Comparison of ENCODE assay signal across 19 cellular contexts in genomic region chr12:109554761-109555160, GRCh38. TPM values are rescaled to one million over a fixed set of nuclear protein-coding genes. Genes with fewer than 3 reads are reported as not detected.
A peak's percentile ranks its signal among the peaks of the same experiment; 100 is the strongest.
DNase-seq lines count a peak whose midpoint lies in the region; ATAC-seq, FAIRE-seq and TF ChIP-seq lines count a peak whose summit lies in the region.
"Had no signal": no experiment of that assay in that cellular context is flagged by ENCODE, and none has a peak within 500 bp of the region (broad histone marks: within the 10 kb centered on the region; RNA-seq: fewer than 3 reads in every experiment).

No MANE protein-coding gene starts in this region.

- no peaks in the 10 kb centered on the region for H3K4me1 Mint-ChIP-seq in MCF 10A (ENCODE audit: insufficient read depth, unreplicated experiment)

- no peaks in the 10 kb centered on the region for H3K4me1 ChIP-seq in mammary epithelial cell (ENCODE audit: insufficient read depth, low read length)
- no peaks in the 10 kb centered on the region for H3K4me1 ChIP-seq in OCI-LY7 (ENCODE audit: insufficient read depth, low read length, poor library complexity, severe bottlenecking)
- H3K4me1 ChIP-seq in pancreas, result no peaks in the 10 kb centered on the region

- H3K27me3 ChIP-seq in mammary epithelial cell (ENCODE audit: insufficient read depth, low read length) (no peaks in the 10 kb centered on the region), pancreas (no peaks in the 10 kb centered on the region)
- H3K27me3 ChIP-seq: BLaER1 treated with 17β-estradiol and CSF1 and Interleukin-3, amounts not matched to agents 10 nM and 100 nM had no signal

- DNase-seq in NCI-H146 (lab: John Stamatoyannopoulos, UW) (peak; percentile 46), NCI-H146 treated with DMSO at 0.1 percent for 48 hours (lab: John Stamatoyannopoulos, UW; ENCODE audit: unreplicated experiment) (no peak), MCF 10A (ENCODE audit: unreplicated experiment) (no peak), mammary epithelial cell (no peak), OCI-LY7 (ENCODE audit: low spot score) (no peak), pancreas (no peak), DMS153 treated with DMSO at 0.1 percent for 48 hours (lab: John Stamatoyannopoulos, UW; ENCODE audit: unreplicated experiment) (no peak)
- DNase-seq: 8988T; ACHN; Calu3; CD4-positive, CD25-positive, alpha-beta regulatory T cell; DMS 273 treated with DMSO at 0.1 percent for 48 hours; DND-41; GDM1; HCEC 1CT had no signal

- no peak overlapping the region for H3K27ac Mint-ChIP-seq in MCF 10A (ENCODE audit: low read depth, unreplicated experiment)
- H3K27ac Mint-ChIP-seq: CD4-positive, CD25-positive, alpha-beta regulatory T cell; IgD-negative memory B cell had no signal

- CTCF ChIA-PET in MCF 10A (lab: Yijun Ruan, JAX) (interaction anchor here (0.6 to 1.1 kb wide), 3 partner anchors 44 to 242 kb away, joined by 3 to 6 read pairs (median 3); no protein-coding TSS in a partner anchor), mammary epithelial cell (lab: Charles Lee; ENCODE audit: low non-redundant PET) (interaction anchor here (0.6 kb wide), 1 partner anchor 238 kb away, joined by 3 read pairs; no protein-coding TSS in a partner anchor), OCI-LY7 (lab: Charles Lee; ENCODE audit: unreplicated experiment) (no interaction called here)

- no peak overlapping the region for H3K9ac ChIP-seq in mammary epithelial cell (ENCODE audit: insufficient read depth, low read length)
- H3K9ac ChIP-seq: BLaER1 treated with 17β-estradiol and CSF1 and Interleukin-3, amounts not matched to agents 10 nM and 100 nM had no signal

- in situ Hi-C loops in mammary epithelial cell (cut with MboI; ENCODE audit: low sequenced_read_pairs in 2 of 2), result no loop called here

- dilution Hi-C loops in mammary epithelial cell (cut with HindIII; ENCODE audit: low sequenced_read_pairs), result no loop called here

- no peak overlapping the region for H3K27ac ChIP-seq in mammary epithelial cell (ENCODE audit: insufficient read depth, low read depth, low read length)
- H3K27ac ChIP-seq in OCI-LY7 (ENCODE audit: low read depth, low read length, poor library complexity, severe bottlenecking), result no peak overlapping the region
- no peak overlapping the region for H3K27ac ChIP-seq in pancreas
- H3K27ac ChIP-seq: BLaER1 treated with 17β-estradiol and CSF1 and Interleukin-3, amounts not matched to agents 10 nM and 100 nM had no signal

- peaks cover 8% of the 10 kb centered on the region for H3K27me3 Mint-ChIP-seq in MCF 10A (ENCODE audit: insufficient read depth, unreplicated experiment)
- H3K27me3 Mint-ChIP-seq: CD4-positive, CD25-positive, alpha-beta regulatory T cell; IgD-negative memory B cell had no signal

- TF ChIP-seq CTCF in MCF 10A (IDR thresholded peaks at IDR 0.05; ENCODE audit: unreplicated experiment) (no peak), mammary epithelial cell (conservative IDR thresholded peaks at IDR 0.05 in 1 of 2, IDR thresholded peaks at IDR 0.05 in 1 of 2; ENCODE audit: extremely low read depth in 1 of 2, insufficient read depth in 1 of 2, low read depth in 1 of 2, low read length in 2 of 2) (no peak), OCI-LY7 (conservative IDR thresholded peaks at IDR 0.05; ENCODE audit: low read length) (no peak), pancreas (IDR thresholded peaks at IDR 0.05) (no peak)

- ATAC-seq in pancreas (peak; percentile 9 to 36 (median 18)), HG02623 (IDR thresholded peaks at IDR 0.05; ENCODE audit: unreplicated experiment) (no peak)

- H3K36me3 Mint-ChIP-seq in MCF 10A (ENCODE audit: insufficient read depth, unreplicated experiment), result peaks cover 6% of the 10 kb centered on the region
- H3K36me3 Mint-ChIP-seq: CD4-positive, CD25-positive, alpha-beta regulatory T cell; IgD-negative memory B cell had no signal

- intact Hi-C loops in MCF 10A (cut with micrococcal nuclease), result no loop called here
- intact Hi-C loops in mammary epithelial cell (cut with micrococcal nuclease), result no loop called here
- intact Hi-C loops in OCI-LY7 (cut with micrococcal nuclease; ENCODE audit: unreplicated experiment), result no loop called here
- intact Hi-C loops in pancreas (cut with DNase I), result no loop called here

- no peak overlapping the region for H3K4me3 Mint-ChIP-seq in MCF 10A (ENCODE audit: unreplicated experiment)
- H3K4me3 Mint-ChIP-seq: CD4-positive, CD25-positive, alpha-beta regulatory T cell; IgD-negative memory B cell had no signal

- BruUV-seq in MCF 10A (replicated peaks; lab: Mats Ljungman, UMichigan), result TSS peak; percentile 6
- BruUV-seq in mammary epithelial cell (replicated peaks; lab: Mats Ljungman, UMichigan), result no TSS peak
- TSS peak; percentile 50 for BruUV-seq in OCI-LY7 (replicated peaks; lab: Mats Ljungman, UMichigan)

- H3K9me3 ChIP-seq in mammary epithelial cell (replicated peaks; ENCODE audit: insufficient read depth, low read length) (no peaks in the 10 kb centered on the region), OCI-LY7 (ENCODE audit: low read length) (no peaks in the 10 kb centered on the region), pancreas (no peaks in the 10 kb centered on the region)
- H3K9me3 ChIP-seq: BLaER1 treated with 17β-estradiol and CSF1 and Interleukin-3, amounts not matched to agents 10 nM and 100 nM had no signal

- WGBS in mammary epithelial cell (ENCODE audit: low coverage, missing lambda C conversion rate), result 62% methylated on average over 6 of the region's 6 CpGs
- WGBS in pancreas, 2 donors, result 19 to 26% methylated on average over 6 of the region's 6 CpGs

- no peak for FAIRE-seq in pancreas (lab: Jason Lieb, UNC)
- FAIRE-seq: GM12892 had no signal

- H3K79me2 ChIP-seq in mammary epithelial cell (ENCODE audit: insufficient read depth, low read length) (no peaks in the 10 kb centered on the region), OCI-LY7 (ENCODE audit: insufficient read depth, low read depth, low read length) (no peaks in the 10 kb centered on the region)

- no peaks in the 10 kb centered on the region for H3K9me3 Mint-ChIP-seq in MCF 10A (ENCODE audit: unreplicated experiment)
- H3K9me3 Mint-ChIP-seq: CD4-positive, CD25-positive, alpha-beta regulatory T cell; IgD-negative memory B cell had no signal

- no peak overlapping the region for H3K4me3 ChIP-seq in mammary epithelial cell (replicated peaks in 1 of 3; ENCODE audit: insufficient read depth in 1 of 3, low read depth in 2 of 3, low read length in 3 of 3)
- H3K4me3 ChIP-seq in OCI-LY7 (ENCODE audit: low read depth, low read length, poor library complexity, severe bottlenecking), result no peak overlapping the region
- no peak overlapping the region for H3K4me3 ChIP-seq in pancreas
- H3K4me3 ChIP-seq: BLaER1 treated with 17β-estradiol and CSF1 and Interleukin-3, amounts not matched to agents 10 nM and 100 nM had no signal

- no peaks in the 10 kb centered on the region for H3K36me3 ChIP-seq in mammary epithelial cell (ENCODE audit: insufficient read depth, low read length)
- H3K36me3 ChIP-seq in OCI-LY7 (ENCODE audit: insufficient read depth, low read length), result no peaks in the 10 kb centered on the region
- no peaks in the 10 kb centered on the region for H3K36me3 ChIP-seq in pancreas

- H3K9me2 ChIP-seq in OCI-LY7 (ENCODE audit: insufficient read depth, low read length), result no peaks in the 10 kb centered on the region

- H3K4me2 ChIP-seq in mammary epithelial cell (ENCODE audit: insufficient read depth, low read depth, low read length) (no peak overlapping the region), OCI-LY7 (ENCODE audit: low read length) (no peak overlapping the region)
- H3K4me2 ChIP-seq: BLaER1 treated with 17β-estradiol and CSF1 and Interleukin-3, amounts not matched to agents 10 nM and 100 nM had no signal

- POLR2A ChIA-PET in MCF 10A (lab: Yijun Ruan, JAX), result interaction anchor here (1.2 kb wide), 1 partner anchor 18 kb away, joined by 5 read pairs; the partner anchor contains the start of genes MMAB and MVK
- POLR2A ChIA-PET in OCI-LY7 (lab: Charles Lee), result interaction anchor here (0.6 to 1.0 kb wide), 2 partner anchors 18 to 454 kb away, joined by 3 read pairs; no protein-coding TSS in a partner anchor

- H2AFZ ChIP-seq in mammary epithelial cell (ENCODE audit: low read depth, low read length) (no peak overlapping the region), OCI-LY7 (ENCODE audit: low read length) (no peak overlapping the region)

- H4K20me1 ChIP-seq in mammary epithelial cell (ENCODE audit: insufficient read depth, low read length), result no peaks in the 10 kb centered on the region
- no peaks in the 10 kb centered on the region for H4K20me1 ChIP-seq in OCI-LY7 (ENCODE audit: insufficient read depth, low read length)

RNA-seq across cellular contexts. Expression of gene MMAB, which starts 18.5 kb away (rescaled TPM):
- total RNA-seq in MCF 10A (2022) (36.0 and 59.2 TPM in 2 replicates), mammary epithelial cell (10 to 100 TPM; 27.5 to 67.8 TPM), OCI-LY7 (2022) (90.0 and 93.0 TPM in 2 replicates), pancreas (10 to 100 TPM; 15.6 to 26.1 (median 17.6) TPM)
- polyA plus RNA-seq in mammary epithelial cell (51.6 TPM), pancreas (10 to 100 TPM; 33.2 to 40.6 TPM)
- polyA minus RNA-seq in mammary epithelial cell, result 40.1 TPM
- total RNA-seq in OCI-LY7 (2014; rRNA removed; shearing (Covaris generic)), result 44.1 and 59.8 TPM in 2 replicates

RNA-seq across cellular contexts. Expression of gene MVK, which starts 18.8 kb away (rescaled TPM):
- 15.5 and 17.1 TPM in 2 replicates for total RNA-seq in MCF 10A (2022)
- total RNA-seq in mammary epithelial cell, result 10 to 100 TPM; 26.8 to 51.5 TPM
- polyA plus RNA-seq in mammary epithelial cell, result 43.1 TPM
- 42.0 TPM for polyA minus RNA-seq in mammary epithelial cell
- total RNA-seq in OCI-LY7 (2014; rRNA removed; shearing (Covaris generic)), result 20.0 and 27.0 TPM in 2 replicates
- total RNA-seq in OCI-LY7 (2022), result 35.2 and 47.4 TPM in 2 replicates
- total RNA-seq in pancreas, result 1 to 10 TPM; 5.8 to 8.6 (median 7.3) TPM
- polyA plus RNA-seq in pancreas, result 10 to 100 TPM; 13.3 to 15.9 TPM
